15 cellular contexts compared by ENCODE assay signal in the genomic region with DNA sequence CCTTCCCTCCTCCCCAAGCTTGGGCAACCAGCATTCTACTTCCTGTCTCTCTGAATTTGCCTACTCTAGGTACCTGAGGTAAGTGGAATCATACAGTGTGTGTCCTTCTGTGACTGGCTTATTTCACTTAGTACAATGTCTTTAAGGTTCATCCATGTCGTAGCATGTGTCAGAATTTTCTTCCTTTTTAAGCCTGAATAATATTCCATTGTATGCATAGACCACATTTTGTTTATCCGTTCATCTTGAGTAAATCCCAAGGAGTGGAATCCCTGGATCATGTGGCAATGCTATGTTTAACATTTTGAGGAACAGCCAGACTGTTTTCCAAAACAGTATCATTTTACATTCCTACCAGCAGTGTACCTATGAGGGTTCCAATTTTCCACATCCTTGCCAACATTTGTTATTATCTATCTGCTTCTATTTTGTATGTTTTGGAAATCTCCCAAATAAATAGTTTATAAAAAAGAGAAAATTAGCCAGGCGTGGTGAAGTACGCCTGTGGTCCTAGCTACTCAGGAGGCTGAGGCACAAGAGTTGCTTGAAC.
"Had no signal": no experiment of that assay in that cellular context is flagged by ENCODE, and none has a peak within 500 bp of the region (broad histone marks: within the 10 kb centered on the region; RNA-seq: fewer than 3 reads in every experiment).

No MANE protein-coding gene starts in this region.

- H3K4me1 Mint-ChIP-seq: memory B cell had no signal

- H3K4me3 ChIP-seq: colonic mucosa, esophagus squamous epithelium, left ventricle myocardium inferior, pancreas, sigmoid colon had no signal

- H3K9me3 ChIP-seq: colonic mucosa, esophagus squamous epithelium, left ventricle myocardium inferior, pancreas, sigmoid colon had no signal

- H3K36me3 ChIP-seq: colonic mucosa had no signal

- H3K27ac ChIP-seq: colonic mucosa, esophagus squamous epithelium, left ventricle myocardium inferior, pancreas, sigmoid colon had no signal

- H3K27me3 Mint-ChIP-seq: memory B cell; naive thymus-derived CD8-positive, alpha-beta T cell had no signal

- ATAC-seq: activated naive CD4-positive, alpha-beta T cell treated with anti-CD3 and anti-CD28 coated beads, Interleukin-2, amount 50 U/mL, for 72 hours; naive thymus-derived CD8-positive, alpha-beta T cell; pancreas had no signal

- H3K4me1 ChIP-seq: colonic mucosa, left ventricle myocardium inferior, pancreas had no signal

- H3K9me3 Mint-ChIP-seq: activated naive CD4-positive, alpha-beta T cell treated with anti-CD3 and anti-CD28 coated beads, Interleukin-2, amount 50 U/mL, for 72 hours; memory B cell had no signal

- DNase-seq: activated CD4-positive, alpha-beta T cell treated with anti-CD3 and anti-CD28 coated beads for 1 hour; activated CD4-positive, alpha-beta T cell treated with anti-CD3 and anti-CD28 coated beads, Interleukin-2, amount 50 U/mL, for 48 hours; colonic mucosa; esophagus squamous epithelium; foreskin fibroblast; glutamatergic neuron; hypothalamus; left ventricle myocardium inferior; naive thymus-derived CD8-positive, alpha-beta T cell; pancreas; sigmoid colon; stimulated activated CD4-positive, alpha-beta T cell treated with anti-CD3 and anti-CD28 coated beads, Interleukin-12 subunit alpha, Interleukin-12 subunit beta, amount 100 ng/mL, for 4 hours; stimulated activated CD4-positive, alpha-beta T cell treated with anti-CD3 and anti-CD28 coated beads, Interleukin-2, amount 100 ng/mL, for 24 hours had no signal

- H3K27ac Mint-ChIP-seq: activated naive CD4-positive, alpha-beta T cell treated with anti-CD3 and anti-CD28 coated beads, Interleukin-2, amount 50 U/mL, for 72 hours; memory B cell; naive thymus-derived CD8-positive, alpha-beta T cell had no signal

- H3K27me3 ChIP-seq: colonic mucosa, esophagus squamous epithelium, pancreas, sigmoid colon had no signal

- H3K4me3 Mint-ChIP-seq: memory B cell; naive thymus-derived CD8-positive, alpha-beta T cell had no signal
